8 cellular contexts compared by ENCODE assay signal in the genomic region with DNA sequence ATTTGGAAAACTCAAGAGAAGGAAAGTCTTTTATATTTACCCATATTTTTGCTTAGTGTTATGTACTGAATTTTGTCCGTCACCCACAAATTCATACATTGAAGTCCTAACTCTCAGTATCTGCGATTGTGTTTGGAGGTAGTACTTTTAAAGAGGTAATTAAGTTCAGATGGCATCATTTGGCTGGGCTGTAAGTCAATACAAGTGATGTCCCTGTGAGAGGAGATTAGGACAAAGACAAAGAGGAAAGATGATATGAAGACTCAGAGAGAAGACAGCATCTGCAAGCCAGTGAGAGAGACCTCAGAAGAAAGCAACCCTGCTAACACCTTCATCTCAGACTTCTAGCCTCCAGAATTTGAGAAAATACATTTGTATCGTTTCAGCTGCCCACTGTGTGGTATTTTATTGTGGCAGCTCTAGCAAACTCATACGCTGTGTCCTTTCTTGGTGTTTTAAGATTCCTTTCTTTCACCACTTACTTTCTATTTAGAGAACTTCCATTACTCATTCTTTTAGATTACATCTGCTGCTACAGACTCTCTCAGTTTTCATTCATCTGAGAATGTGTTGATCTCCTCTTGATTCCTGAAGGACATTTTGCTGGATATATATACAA. TPM values are rescaled to one million over a fixed set of nuclear protein-coding genes. Genes with fewer than 3 reads are reported as not detected.
A peak's percentile ranks its signal among the peaks of the same experiment; 100 is the strongest.
DNase-seq lines count a peak whose midpoint lies in the region; ATAC-seq and TF ChIP-seq lines count a peak whose summit lies in the region.
"Had no signal": no experiment of that assay in that cellular context is flagged by ENCODE, and none has a peak within 500 bp of the region (broad histone marks: within the 10 kb centered on the region; RNA-seq: fewer than 3 reads in every experiment).

No MANE protein-coding gene starts in this region.

- H3K9me3 Mint-ChIP-seq in activated B cell treated with CpG ODN at 0.5 μM for 24 hours, result no peaks in the 10 kb centered on the region
- H3K9me3 Mint-ChIP-seq in glutamatergic neuron (ENCODE audit: unreplicated experiment), result no peaks in the 10 kb centered on the region
- H3K9me3 Mint-ChIP-seq in stimulated activated naive CD8-positive, alpha-beta T cell treated with anti-CD3 and anti-CD28 coated beads, Interleukin-15, amount 100 ng/mL, for 72 hours, result no peaks in the 10 kb centered on the region

- DNase-seq in HCEC 1CT (peak; percentile 34), activated B cell treated with CpG ODN at 0.5 μM for 24 hours (no peak), glutamatergic neuron (no peak), hippocampal formation (lab: John Stamatoyannopoulos, UW) (no peak)
- DNase-seq in stimulated activated naive CD8-positive, alpha-beta T cell treated with anti-CD3 and anti-CD28 coated beads, Interleukin-15, amount 100 ng/mL, for 72 hours, result no peak
- DNase-seq: body of pancreas had no signal

- no peaks in the 10 kb centered on the region for H3K27me3 Mint-ChIP-seq in activated B cell treated with CpG ODN at 0.5 μM for 24 hours
- H3K27me3 Mint-ChIP-seq in glutamatergic neuron (ENCODE audit: unreplicated experiment), result no peaks in the 10 kb centered on the region
- no peaks in the 10 kb centered on the region for H3K27me3 Mint-ChIP-seq in stimulated activated naive CD8-positive, alpha-beta T cell treated with anti-CD3 and anti-CD28 coated beads, Interleukin-15, amount 100 ng/mL, for 72 hours

- POLR2A ChIA-PET in activated B cell treated with CpG ODN at 0.5 μM for 24 hours (lab: Charles Lee), result no interaction called here

- intact Hi-C loops in activated B cell treated with CpG ODN at 0.5 μM for 24 hours (cut with micrococcal nuclease), result no loop called here

- H3K4me1 Mint-ChIP-seq in activated B cell treated with CpG ODN at 0.5 μM for 24 hours (peaks cover 35% of the 10 kb centered on the region), glutamatergic neuron (ENCODE audit: low read depth, unreplicated experiment) (peaks cover 8% of the 10 kb centered on the region)
- peaks cover 32% of the 10 kb centered on the region for H3K4me1 Mint-ChIP-seq in stimulated activated naive CD8-positive, alpha-beta T cell treated with anti-CD3 and anti-CD28 coated beads, Interleukin-15, amount 100 ng/mL, for 72 hours

- H3K36me3 Mint-ChIP-seq in activated B cell treated with CpG ODN at 0.5 μM for 24 hours (ENCODE audit: low read depth), result peaks cover 16% of the 10 kb centered on the region
- H3K36me3 Mint-ChIP-seq in glutamatergic neuron (ENCODE audit: unreplicated experiment), result no peaks in the 10 kb centered on the region

- TF ChIP-seq POLR2A in GM18505 (IDR thresholded peaks at IDR 0.05; ENCODE audit: borderline replicate concordance, extremely low read depth, insufficient read depth, insufficient read length), result no peak

- TF ChIP-seq CTCF in activated B cell treated with CpG ODN at 0.5 μM for 24 hours (IDR thresholded peaks at IDR 0.05), result no peak
- TF ChIP-seq CTCF in glutamatergic neuron (IDR thresholded peaks at IDR 0.05; ENCODE audit: partially characterized antibody, unreplicated experiment), result no peak

- H3K27ac Mint-ChIP-seq in activated B cell treated with CpG ODN at 0.5 μM for 24 hours, result peak overlapping the region; percentile 3
- H3K27ac Mint-ChIP-seq in glutamatergic neuron (ENCODE audit: unreplicated experiment), result peak overlapping the region; percentile 4
- peak overlapping the region; percentile 29 to 39 for H3K27ac Mint-ChIP-seq in stimulated activated naive CD8-positive, alpha-beta T cell treated with anti-CD3 and anti-CD28 coated beads, Interleukin-15, amount 100 ng/mL, for 72 hours

- CTCF ChIA-PET in activated B cell treated with CpG ODN at 0.5 μM for 24 hours (lab: Charles Lee), result no interaction called here

- H3K4me3 Mint-ChIP-seq in activated B cell treated with CpG ODN at 0.5 μM for 24 hours (no peak overlapping the region), glutamatergic neuron (ENCODE audit: unreplicated experiment) (no peak overlapping the region)
- no peak overlapping the region for H3K4me3 Mint-ChIP-seq in stimulated activated naive CD8-positive, alpha-beta T cell treated with anti-CD3 and anti-CD28 coated beads, Interleukin-15, amount 100 ng/mL, for 72 hours

- ATAC-seq in activated B cell treated with CpG ODN at 0.5 μM for 24 hours (ENCODE audit: low read depth) (no peak), GM18505 (IDR thresholded peaks at IDR 0.05; ENCODE audit: unreplicated experiment) (no peak), HG02763 (IDR thresholded peaks at IDR 0.05; ENCODE audit: unreplicated experiment) (no peak)
- no peak for ATAC-seq in stimulated activated naive CD8-positive, alpha-beta T cell treated with anti-CD3 and anti-CD28 coated beads, Interleukin-15, amount 100 ng/mL, for 72 hours
- ATAC-seq: body of pancreas had no signal

RNA-seq across cellular contexts. Expression of a gene that starts 17.0 kb away (rescaled TPM):
- total RNA-seq in activated B cell treated with CpG ODN at 0.5 μM for 24 hours (94.1 and 96.1 TPM in 2 replicates), glutamatergic neuron (ENCODE audit: unreplicated experiment) (79.0 TPM)

RNA-seq across cellular contexts. Expression of a gene that starts 58.4 kb away (rescaled TPM):
- total RNA-seq in activated B cell treated with CpG ODN at 0.5 μM for 24 hours, result 78.6 and 84.2 TPM in 2 replicates
- 51.6 TPM for total RNA-seq in glutamatergic neuron (ENCODE audit: unreplicated experiment)
